ENCODE assay signal across 1 cellular context in the genomic region with DNA sequence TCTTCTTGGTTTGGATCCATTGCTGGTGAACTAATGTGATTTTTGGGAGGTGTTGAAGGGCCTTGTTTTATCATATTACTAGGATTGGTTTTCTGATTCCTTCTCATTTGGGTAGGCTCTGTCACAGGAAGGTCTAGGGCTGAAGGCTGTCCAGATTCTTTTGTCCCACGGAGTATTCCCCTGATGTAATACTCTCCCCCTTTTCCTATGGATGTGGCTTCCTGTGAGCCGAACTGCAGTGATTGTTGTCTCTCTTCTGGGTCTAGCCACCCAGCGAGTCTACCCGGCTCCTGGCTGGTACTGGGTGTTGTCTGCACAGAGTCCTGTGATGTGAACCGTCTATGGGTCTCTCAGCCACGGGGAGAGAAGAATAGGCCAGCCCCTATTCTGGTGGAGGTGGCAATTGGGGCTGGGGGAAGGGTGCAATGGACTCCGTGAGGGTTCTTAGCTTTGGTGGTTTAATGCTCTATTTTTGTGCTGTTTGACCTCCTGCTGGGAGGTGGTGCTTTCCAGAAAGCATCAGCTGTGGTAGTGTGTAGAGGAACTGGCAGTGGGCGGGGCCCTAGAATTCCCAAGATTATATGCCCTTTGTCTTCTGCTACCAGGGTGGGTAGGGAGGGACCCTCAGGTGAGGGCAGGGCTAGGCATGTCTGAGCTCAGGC.
A peak's percentile ranks its signal among the peaks of the same experiment; 100 is the strongest.
TF ChIP-seq lines count a peak whose summit lies in the region.

No MANE protein-coding gene starts in this region.

TF ChIP-seq in HCT116, 20 proteins besides CTCF, POLR2A, EP300 and RAD21:
- TF ChIP-seq JUND (IDR thresholded peaks at IDR 0.05), result 0 out of 2 replicates have a peak, but pooled peaks have one; percentile 0
